In the genomic region with DNA sequence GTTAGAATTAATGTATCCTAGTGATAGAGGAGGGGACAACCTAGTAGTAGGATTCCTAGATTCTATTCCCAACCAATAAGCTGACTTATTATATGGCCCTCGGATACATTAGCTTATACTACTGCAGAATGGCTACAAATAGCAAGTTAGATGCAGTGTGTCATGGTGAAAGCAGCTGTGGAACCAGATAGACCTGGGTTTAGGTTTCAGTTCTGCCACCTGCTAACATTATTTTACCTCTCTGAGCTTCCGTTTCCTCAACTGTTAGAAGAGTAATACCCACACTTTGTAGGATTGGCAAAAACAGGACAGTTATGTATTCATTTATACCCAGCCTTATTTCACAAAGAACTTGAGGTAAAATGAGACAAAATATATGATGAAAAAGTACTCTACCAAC, we compare ENCODE assay signal across 22 cellular contexts. TPM values are rescaled to one million over a fixed set of nuclear protein-coding genes. Genes with fewer than 3 reads are reported as not detected.
DNase-seq lines count a peak whose midpoint lies in the region; ATAC-seq and TF ChIP-seq lines count a peak whose summit lies in the region.
"Had no signal": no experiment of that assay in that cellular context is flagged by ENCODE, and none has a peak within 500 bp of the region (broad histone marks: within the 10 kb centered on the region; RNA-seq: fewer than 3 reads in every experiment).

No MANE protein-coding gene starts in this region.

- H3K4me3 ChIP-seq in mucosa of descending colon (no peak overlapping the region), mesenchymal stem cell (ENCODE audit: insufficient read depth in 1 of 2, low read depth in 1 of 2, low read length in 2 of 2) (no peak overlapping the region)
- H3K4me3 ChIP-seq: esophagus squamous epithelium, left ventricle myocardium inferior, ovary, PC-9, SJSA1 had no signal

- no peak overlapping the region for H2AFZ ChIP-seq in mesenchymal stem cell (ENCODE audit: low read depth, low read length)
- H2AFZ ChIP-seq: PC-9 had no signal

- H3K4me2 ChIP-seq in mesenchymal stem cell (ENCODE audit: low read length, poor library complexity, severe bottlenecking), result no peak overlapping the region
- H3K4me2 ChIP-seq: PC-9 had no signal

- no peak overlapping the region for H2BK15ac ChIP-seq in mesenchymal stem cell (ENCODE audit: low read depth, poor library complexity, severe bottlenecking)

- H3K4me1 ChIP-seq in mucosa of descending colon (ENCODE audit: low read depth) (no peaks in the 10 kb centered on the region), mesenchymal stem cell (ENCODE audit: control insufficient read depth, insufficient read depth, low read depth, low read length) (peaks cover 3% of the 10 kb centered on the region)
- H3K4me1 ChIP-seq: esophagus squamous epithelium, left ventricle myocardium inferior, SJSA1 had no signal

- no peak overlapping the region for H4K8ac ChIP-seq in mesenchymal stem cell (ENCODE audit: low read length)

- no peak overlapping the region for H3K27ac ChIP-seq in mesenchymal stem cell (ENCODE audit: low read length, poor library complexity, severe bottlenecking)
- H3K27ac ChIP-seq: esophagus squamous epithelium, left ventricle myocardium inferior, ovary, PC-9, SJSA1 had no signal

- ATAC-seq in GM18909 (IDR thresholded peaks at IDR 0.05; ENCODE audit: poor library complexity, unreplicated experiment) (peak; percentile 65), GM21717 (IDR thresholded peaks at IDR 0.05; ENCODE audit: unreplicated experiment) (peak; percentile 50), HG03159 (IDR thresholded peaks at IDR 0.05; ENCODE audit: unreplicated experiment) (peak; percentile 80), mucosa of descending colon (peak; percentile 28), HG03439 (IDR thresholded peaks at IDR 0.05; ENCODE audit: unreplicated experiment) (no peak), HG02840 (IDR thresholded peaks at IDR 0.05; ENCODE audit: low FRiP score, unreplicated experiment) (no peak)
- ATAC-seq: activated CD8-positive, alpha-beta memory T cell treated with anti-CD3 and anti-CD28 coated beads, Interleukin-2, amount 10 ng/mL, durations not matched to agents 7 days and 5 days had no signal

- H3K9ac ChIP-seq in mesenchymal stem cell (ENCODE audit: low read length), result no peak overlapping the region

- no peaks in the 10 kb centered on the region for H3K27me3 ChIP-seq in mesenchymal stem cell (ENCODE audit: control insufficient read depth in 1 of 2, insufficient read depth in 1 of 2, low read length in 2 of 2)
- H3K27me3 ChIP-seq: esophagus squamous epithelium, ovary, SJSA1 had no signal

- no peak overlapping the region for H2BK12ac ChIP-seq in mesenchymal stem cell (ENCODE audit: low read length in 2 of 2)

- H2BK120ac ChIP-seq in mesenchymal stem cell (ENCODE audit: low read depth, low read length), result no peak overlapping the region

- H2AK5ac ChIP-seq in mesenchymal stem cell (ENCODE audit: low read length, severe bottlenecking), result no peak overlapping the region

- intact Hi-C loops in mucosa of descending colon (cut with DNase I, micrococcal nuclease), result no loop called here

- H3K4ac ChIP-seq in mesenchymal stem cell (ENCODE audit: low read depth in 1 of 2, low read length in 2 of 2), result no peak overlapping the region

- no peak for TF ChIP-seq CTCF in mucosa of descending colon (IDR thresholded peaks at IDR 0.05)

- no peak overlapping the region for H3K23ac ChIP-seq in mesenchymal stem cell (ENCODE audit: low read length in 2 of 2)

- H3K14ac ChIP-seq in mesenchymal stem cell (ENCODE audit: low read length in 2 of 2), result no peak overlapping the region

- H3K36me3 ChIP-seq in mucosa of descending colon (ENCODE audit: low read depth) (no peaks in the 10 kb centered on the region), mesenchymal stem cell (ENCODE audit: control insufficient read depth in 1 of 2, insufficient read depth in 2 of 2, low read depth in 1 of 2, low read length in 2 of 2) (peaks cover 30 to 68% of the 10 kb centered on the region in 2 experiments)
- H3K36me3 ChIP-seq: left ventricle myocardium inferior, ovary had no signal

- no peaks in the 10 kb centered on the region for H3K9me3 ChIP-seq in mucosa of descending colon
- no peaks in the 10 kb centered on the region for H3K9me3 ChIP-seq in mesenchymal stem cell (ENCODE audit: control insufficient read depth, low read length)
- H3K9me3 ChIP-seq: esophagus squamous epithelium, left ventricle myocardium inferior, ovary, SJSA1 had no signal

- H4K91ac ChIP-seq in mesenchymal stem cell (ENCODE audit: low read length), result no peak overlapping the region

- H2BK5ac ChIP-seq in mesenchymal stem cell (ENCODE audit: low read depth, low read length, poor library complexity, severe bottlenecking), result no peak overlapping the region

- H3K18ac ChIP-seq in mesenchymal stem cell (ENCODE audit: low read depth in 1 of 2, low read length in 2 of 2), result no peak overlapping the region

- DNase-seq in mucosa of descending colon (no peak), mesenchymal stem cell (no peak)
- DNase-seq: activated CD8-positive, alpha-beta memory T cell treated with anti-CD3 and anti-CD28 coated beads, Interleukin-2, amount 10 ng/mL, durations not matched to agents 7 days and 5 days; caudate nucleus; COR-L47; esophagus squamous epithelium; glutamatergic neuron; IMR-90; left ventricle myocardium inferior; NCI-H2081 treated with DMSO at 0.1 percent for 48 hours; NCI-H526 treated with DMSO at 0.1 percent for 48 hours; ovary; PC-9; stimulated activated CD4-positive, alpha-beta T cell treated with anti-CD3 and anti-CD28 coated beads, Interleukin-1b, Interleukin-23, amount 100 ng/mL, for 48 hours; substantia nigra; T-helper 9 cell had no signal

- no peaks in the 10 kb centered on the region for H3K79me1 ChIP-seq in mesenchymal stem cell (replicated peaks; ENCODE audit: low read length, poor library complexity, severe bottlenecking)

- WGBS in mesenchymal stem cell, result 100% methylated on average over 1 of the region's 2 CpGs

RNA-seq across cellular contexts. Expression of gene MAGOH, which starts 21.6 kb away (rescaled TPM):
- 10 to 100 TPM; 30.3 to 36.3 (median 34.9) TPM for total RNA-seq in mucosa of descending colon
- 53.3 TPM for polyA plus RNA-seq in mesenchymal stem cell (2013, experiment 1 of 2)
- polyA plus RNA-seq in mesenchymal stem cell (2013, experiment 2 of 2), result 54.6 TPM

RNA-seq across cellular contexts. Expression of gene CZIB, which starts 39.5 kb away (rescaled TPM):
- total RNA-seq in mucosa of descending colon, result 10 to 100 TPM; 38.1 to 65.7 (median 40.6) TPM
- 48.5 TPM for polyA plus RNA-seq in mesenchymal stem cell (2013, experiment 1 of 2)
- polyA plus RNA-seq in mesenchymal stem cell (2013, experiment 2 of 2), result 51.0 TPM

Comparison
In these comparisons a context has a peak if more than half of its experiments do, and no peak if none do; other contexts are left out.
1. ATAC-seq: peak in GM18909 (single experiment), GM21717 (single experiment), HG03159 (single experiment) and mucosa of descending colon (single experiment); none in HG03439 (single experiment) and HG02840 (single experiment).